Comparison of ENCODE assay signal across 9 cellular contexts in the genomic region with DNA sequence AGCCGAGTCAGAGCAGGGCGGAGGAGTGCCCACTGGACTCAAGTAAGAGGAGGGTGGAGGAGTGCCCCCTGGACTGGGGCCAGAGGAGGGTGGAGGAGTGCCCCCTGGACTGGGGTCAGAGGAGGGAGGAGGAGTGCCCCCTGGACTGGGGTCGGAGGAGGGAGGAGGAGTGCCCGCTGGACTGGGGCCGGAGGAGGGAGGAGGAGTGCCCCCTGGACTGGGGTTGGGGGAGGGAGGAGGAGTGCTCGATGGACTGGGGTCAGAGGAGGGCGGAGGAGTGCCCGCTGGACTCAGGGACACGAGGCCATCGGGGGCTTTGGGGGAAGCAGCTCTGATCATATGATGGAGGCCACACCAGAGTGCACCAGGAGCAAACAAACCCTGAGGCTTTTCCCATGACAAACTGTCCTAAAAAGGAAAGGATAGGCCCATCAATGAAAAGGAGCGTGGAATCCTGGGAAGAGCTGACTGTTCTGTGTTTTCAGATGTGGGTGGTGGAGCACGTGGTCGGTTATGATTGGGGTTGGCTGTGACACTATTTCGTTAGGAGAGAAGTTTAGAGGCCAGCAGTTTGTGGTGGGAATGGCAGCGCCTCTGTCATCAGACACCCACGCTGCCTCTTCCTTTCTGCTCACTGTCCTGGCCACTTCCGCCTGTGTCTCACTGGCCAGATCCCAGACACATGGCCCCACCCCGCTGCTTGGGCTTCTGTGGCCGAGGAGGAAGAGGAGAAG. TPM values are rescaled to one million over a fixed set of nuclear protein-coding genes. Genes with fewer than 3 reads are reported as not detected.
A peak's percentile ranks its signal among the peaks of the same experiment; 100 is the strongest.
DNase-seq lines count a peak whose midpoint lies in the region; ATAC-seq and TF ChIP-seq lines count a peak whose summit lies in the region.
"Had no signal": no experiment of that assay in that cellular context is flagged by ENCODE, and none has a peak within 500 bp of the region (broad histone marks: within the 10 kb centered on the region; RNA-seq: fewer than 3 reads in every experiment).

No MANE protein-coding gene starts in this region.

- DNase-seq in GDM1 (lab: John Stamatoyannopoulos, UW) (peak; percentile 28), SK-MEL-5 (ENCODE audit: low read depth, low spot score) (peak; percentile 45), foreskin melanocyte (peak; percentile 100), renal cortical epithelial cell (ENCODE audit: low read depth) (peak; percentile 95), coronary artery (ENCODE audit: low spot score) (no peak)
- DNase-seq in activated CD4-positive, alpha-beta T cell treated with anti-CD3 and anti-CD28 coated beads for 4 hours: no peak

- ATAC-seq in HG02588 (IDR thresholded peaks at IDR 0.05; ENCODE audit: unreplicated experiment): no peak
- ATAC-seq in GM21786 (IDR thresholded peaks at IDR 0.05; ENCODE audit: unreplicated experiment): no peak

- in situ Hi-C loops in SK-MEL-5 (cut with HindIII; ENCODE audit: low pct_unique_long_range_greater_than_20kb, low sequenced_read_pairs): no loop called here

- TF ChIP-seq CTCF in coronary artery (IDR thresholded peaks at IDR 0.05): no peak

- H3K4me3 ChIP-seq in coronary artery: no peak overlapping the region
- H3K4me3 ChIP-seq: breast epithelium had no signal

- H3K27ac ChIP-seq in coronary artery: peak overlapping the region in 1 of 2 donors; percentile 58

RNA-seq across cellular contexts. Expression of gene HPCAL1, which starts 24.5 kb away (rescaled TPM):
- 30.5 and 31.7 TPM in 2 replicates for total RNA-seq in SK-MEL-5 (2014; rRNA removed; shearing (Covaris generic))
- 83.6 and 93.1 TPM in 2 replicates for polyA plus RNA-seq in SK-MEL-5 (2015; cell fraction: cytosol; rRNA removed)
- polyA plus RNA-seq in SK-MEL-5 (2015; cell fraction: nucleus; rRNA removed): 17.1 and 18.9 TPM in 2 replicates
- 64.9 and 90.2 TPM in 2 replicates for total RNA-seq in renal cortical epithelial cell

Comparison
In these comparisons a context has a peak if more than half of its experiments do, and no peak if none do; other contexts are left out.
1. DNase-seq: peak in GDM1 (single experiment), SK-MEL-5 (single experiment), foreskin melanocyte (single experiment) and renal cortical epithelial cell (single experiment); none in coronary artery (single experiment) and activated CD4-positive, alpha-beta T cell treated with anti-CD3 and anti-CD28 coated beads for 4 hours (0 of 2).